Comparison of ENCODE assay signal across 11 cellular contexts in the genomic region with DNA sequence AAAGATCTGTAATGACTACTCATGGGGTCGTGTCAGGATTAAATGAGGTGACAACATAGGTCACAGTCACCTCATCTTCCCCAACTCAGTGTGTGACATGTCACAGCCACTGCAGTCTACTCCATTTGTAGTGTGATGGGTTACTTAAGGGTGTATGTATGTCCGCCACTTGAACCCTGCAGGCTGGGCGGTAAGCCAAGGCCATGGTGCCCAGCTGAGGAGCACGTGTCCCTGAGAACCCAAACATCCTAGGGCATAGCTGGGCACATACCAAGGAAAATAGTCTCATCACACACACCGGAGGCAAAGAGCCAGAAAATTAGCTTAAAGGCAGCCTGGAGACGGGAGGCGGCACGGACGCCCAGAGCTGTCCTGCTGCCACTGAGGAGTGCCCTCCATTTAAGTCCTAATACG. TPM values are rescaled to one million over a fixed set of nuclear protein-coding genes. Genes with fewer than 3 reads are reported as not detected.
DNase-seq lines count a peak whose midpoint lies in the region; ATAC-seq and TF ChIP-seq lines count a peak whose summit lies in the region.
"Had no signal": no experiment of that assay in that cellular context is flagged by ENCODE, and none has a peak within 500 bp of the region (broad histone marks: within the 10 kb centered on the region; RNA-seq: fewer than 3 reads in every experiment).

No MANE protein-coding gene starts in this region.

- peaks cover 78% of the 10 kb centered on the region for H3K79me2 ChIP-seq in SK-N-SH (ENCODE audit: insufficient read depth)

- POLR2A ChIA-PET in SK-N-SH (lab: Yijun Ruan, JAX), result interaction anchor here (1.0 to 2.1 kb wide), 2 partner anchors 11 to 18 kb away, joined by 4 to 6 read pairs; a partner anchor contains a TSS

- H3F3A ChIP-seq in SK-N-SH (replicated peaks; ENCODE audit: insufficient read depth), result peaks cover 3% of the 10 kb centered on the region

- no peak overlapping the region for H2AFZ ChIP-seq in SK-N-SH (ENCODE audit: low read depth)

- peaks cover 0 to 5% of the 10 kb centered on the region in 2 experiments for H3K36me3 ChIP-seq in SK-N-SH (replicated peaks in 1 of 2; ENCODE audit: control insufficient read depth in 1 of 2, insufficient read depth in 2 of 2, low read length in 1 of 2)
- H3K36me3 ChIP-seq in breast epithelium, result no peaks in the 10 kb centered on the region
- peaks cover 15% of the 10 kb centered on the region for H3K36me3 ChIP-seq in thymus (ENCODE audit: control insufficient read depth, insufficient read depth)

- no peak for TF ChIP-seq POLR2A in breast epithelium (IDR thresholded peaks at IDR 0.05)

- CTCF ChIA-PET in SK-N-SH (lab: Yijun Ruan, JAX), result interaction anchor here (1.1 to 2.6 kb wide), 5 partner anchors 10 to 105 kb away, joined by 3 to 8 read pairs (median 3); a partner anchor contains a TSS

- 0 out of 2 replicates have a peak, but pooled peaks cover 2% of the 10 kb centered on the region for H4K20me1 ChIP-seq in SK-N-SH (ENCODE audit: insufficient read depth)

- H3K27me3 ChIP-seq in SK-N-SH (ENCODE audit: insufficient read depth), result no peaks in the 10 kb centered on the region
- H3K27me3 ChIP-seq in breast epithelium, result no peaks in the 10 kb centered on the region
- H3K27me3 ChIP-seq in thymus (ENCODE audit: control insufficient read depth, insufficient read depth), result no peaks in the 10 kb centered on the region

- H3K4me2 ChIP-seq in SK-N-SH, result no peak overlapping the region

- H3K4me1 ChIP-seq in SK-N-SH (ENCODE audit: control insufficient read depth in 1 of 2, insufficient read depth in 2 of 2, low read depth in 1 of 2, low read length in 1 of 2) (peaks cover 9 to 22% of the 10 kb centered on the region in 2 experiments; a peak in 2 of 4 replicates), breast epithelium (peaks cover 13 to 54% of the 10 kb centered on the region in 2 donors), thymus (ENCODE audit: control insufficient read depth, insufficient read depth, low read length) (peaks cover 3% of the 10 kb centered on the region)

- H3K27ac ChIP-seq in SK-N-SH (ENCODE audit: low read depth in 2 of 2, low read length in 1 of 2), result no peak overlapping the region; a peak in 1 of 4 replicates
- peak overlapping the region; percentile 88 to 97 for H3K27ac ChIP-seq in breast epithelium
- H3K27ac ChIP-seq in thymus (ENCODE audit: low read depth), result peak overlapping the region; percentile 36

- no peak overlapping the region for H3K9ac ChIP-seq in SK-N-SH

- WGBS in SK-N-SH (ENCODE audit: low lambda C conversion rate), result 79% methylated on average over 10 of the region's 10 CpGs
- 96% methylated on average over 10 of the region's 10 CpGs for WGBS in thymus

- no peak for TF ChIP-seq RAD21 in SK-N-SH (IDR thresholded peaks at IDR 0.05; ENCODE audit: low read length)

- ATAC-seq in SK-N-SH treated with all-trans-retinoic acid at 6 μM for 48 hours, result no peak
- ATAC-seq in left lobe of liver, result peak; percentile 77
- no peak for ATAC-seq in HG02852 (IDR thresholded peaks at IDR 0.05; ENCODE audit: unreplicated experiment)

- no peaks in the 10 kb centered on the region for H3K9me2 ChIP-seq in SK-N-SH

- no peaks in the 10 kb centered on the region for H3K9me3 ChIP-seq in SK-N-SH
- H3K9me3 ChIP-seq in breast epithelium, result no peaks in the 10 kb centered on the region
- no peaks in the 10 kb centered on the region for H3K9me3 ChIP-seq in thymus (ENCODE audit: control insufficient read depth)

- DNase-seq in SK-N-SH, result peak; percentile 33
- DNase-seq in breast epithelium (ENCODE audit: low spot score in 2 of 2), result peak; percentile 91 to 92
- no peak for DNase-seq in left lobe of liver (ENCODE audit: low spot score)
- DNase-seq in DMS53 (lab: John Stamatoyannopoulos, UW), result no peak
- no peak for DNase-seq in NOMO-1 treated with DMSO at 0.1 percent for 48 hours (lab: John Stamatoyannopoulos, UW; ENCODE audit: unreplicated experiment)
- DNase-seq: activated CD4-positive, alpha-beta T cell treated with anti-CD3 and anti-CD28 coated beads, Interleukin-2, amount 10 ng/mL, durations not matched to agents 7 days and 5 days; NCI-H1105; stimulated activated CD4-positive, alpha-beta T cell treated with anti-CD3 and anti-CD28 coated beads, Interleukin-2, amount 100 ng/mL, for 24 hours had no signal

- H3K4me3 ChIP-seq in SK-N-SH (ENCODE audit: low read depth in 2 of 2, low read length in 1 of 2) (no peak overlapping the region), breast epithelium (peak overlapping the region in 1 of 3 donors; percentile 20), thymus (ENCODE audit: low read length) (no peak overlapping the region)

- no peak for TF ChIP-seq CTCF in SK-N-SH (IDR thresholded peaks at IDR 0.05)
- TF ChIP-seq CTCF in breast epithelium (IDR thresholded peaks at IDR 0.05), result no peak

- no peak for TF ChIP-seq EP300 in SK-N-SH (IDR thresholded peaks at IDR 0.05; ENCODE audit: borderline replicate concordance in 1 of 2, low read depth in 1 of 2, low read length in 1 of 2)

- intact Hi-C loops in breast epithelium (cut with DNase I; ENCODE audit: low total_unique reads), result no loop called here

TF ChIP-seq in SK-N-SH, 30 proteins besides CTCF, POLR2A, EP300 and RAD21:
- TF ChIP-seq, protein P1, sequence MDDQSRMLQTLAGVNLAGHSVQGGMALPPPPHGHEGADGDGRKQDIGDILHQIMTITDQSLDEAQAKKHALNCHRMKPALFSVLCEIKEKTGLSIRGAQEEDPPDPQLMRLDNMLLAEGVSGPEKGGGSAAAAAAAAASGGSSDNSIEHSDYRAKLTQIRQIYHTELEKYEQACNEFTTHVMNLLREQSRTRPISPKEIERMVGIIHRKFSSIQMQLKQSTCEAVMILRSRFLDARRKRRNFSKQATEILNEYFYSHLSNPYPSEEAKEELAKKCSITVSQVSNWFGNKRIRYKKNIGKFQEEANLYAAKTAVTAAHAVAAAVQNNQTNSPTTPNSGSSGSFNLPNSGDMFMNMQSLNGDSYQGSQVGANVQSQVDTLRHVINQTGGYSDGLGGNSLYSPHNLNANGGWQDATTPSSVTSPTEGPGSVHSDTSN (IDR thresholded peaks at IDR 0.05), result no peak
- TF ChIP-seq, protein P2, sequence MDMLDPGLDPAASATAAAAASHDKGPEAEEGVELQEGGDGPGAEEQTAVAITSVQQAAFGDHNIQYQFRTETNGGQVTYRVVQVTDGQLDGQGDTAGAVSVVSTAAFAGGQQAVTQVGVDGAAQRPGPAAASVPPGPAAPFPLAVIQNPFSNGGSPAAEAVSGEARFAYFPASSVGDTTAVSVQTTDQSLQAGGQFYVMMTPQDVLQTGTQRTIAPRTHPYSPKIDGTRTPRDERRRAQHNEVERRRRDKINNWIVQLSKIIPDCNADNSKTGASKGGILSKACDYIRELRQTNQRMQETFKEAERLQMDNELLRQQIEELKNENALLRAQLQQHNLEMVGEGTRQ (IDR thresholded peaks at IDR 0.05; ENCODE audit: borderline replicate concordance, low read depth, low read length), result no peak

TF ChIP-seq in SK-N-SH treated with all-trans-retinoic acid at 6 μM for 48 hours, 23 proteins besides CTCF, POLR2A, EP300 and RAD21 (continues in another document):
- TF ChIP-seq BACH2 (CRISPR knock-in tag; IDR thresholded peaks at IDR 0.05; ENCODE audit: borderline replicate concordance) (no peak), PPARA (CRISPR knock-in tag; IDR thresholded peaks at IDR 0.05; ENCODE audit: borderline replicate concordance) (no peak), ARNTL (CRISPR knock-in tag; IDR thresholded peaks at IDR 0.05; ENCODE audit: borderline replicate concordance, low read depth) (no peak), ZFP30 (CRISPR knock-in tag; IDR thresholded peaks at IDR 0.05) (no peak), OSR1 (CRISPR knock-in tag; IDR thresholded peaks at IDR 0.05) (no peak), GLIS3 (CRISPR knock-in tag; IDR thresholded peaks at IDR 0.05) (no peak), SNAI2 (CRISPR knock-in tag; IDR thresholded peaks at IDR 0.05) (no peak), ZNF70 (CRISPR knock-in tag; IDR thresholded peaks at IDR 0.05) (no peak), TOX (CRISPR knock-in tag; IDR thresholded peaks at IDR 0.05; ENCODE audit: borderline replicate concordance) (no peak)
- TF ChIP-seq, protein P3, sequence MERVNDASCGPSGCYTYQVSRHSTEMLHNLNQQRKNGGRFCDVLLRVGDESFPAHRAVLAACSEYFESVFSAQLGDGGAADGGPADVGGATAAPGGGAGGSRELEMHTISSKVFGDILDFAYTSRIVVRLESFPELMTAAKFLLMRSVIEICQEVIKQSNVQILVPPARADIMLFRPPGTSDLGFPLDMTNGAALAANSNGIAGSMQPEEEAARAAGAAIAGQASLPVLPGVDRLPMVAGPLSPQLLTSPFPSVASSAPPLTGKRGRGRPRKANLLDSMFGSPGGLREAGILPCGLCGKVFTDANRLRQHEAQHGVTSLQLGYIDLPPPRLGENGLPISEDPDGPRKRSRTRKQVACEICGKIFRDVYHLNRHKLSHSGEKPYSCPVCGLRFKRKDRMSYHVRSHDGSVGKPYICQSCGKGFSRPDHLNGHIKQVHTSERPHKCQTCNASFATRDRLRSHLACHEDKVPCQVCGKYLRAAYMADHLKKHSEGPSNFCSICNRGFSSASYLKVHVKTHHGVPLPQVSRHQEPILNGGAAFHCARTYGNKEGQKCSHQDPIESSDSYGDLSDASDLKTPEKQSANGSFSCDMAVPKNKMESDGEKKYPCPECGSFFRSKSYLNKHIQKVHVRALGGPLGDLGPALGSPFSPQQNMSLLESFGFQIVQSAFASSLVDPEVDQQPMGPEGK (CRISPR knock-in tag; IDR thresholded peaks at IDR 0.05; ENCODE audit: borderline replicate concordance), result no peak
- TF ChIP-seq, protein P4, sequence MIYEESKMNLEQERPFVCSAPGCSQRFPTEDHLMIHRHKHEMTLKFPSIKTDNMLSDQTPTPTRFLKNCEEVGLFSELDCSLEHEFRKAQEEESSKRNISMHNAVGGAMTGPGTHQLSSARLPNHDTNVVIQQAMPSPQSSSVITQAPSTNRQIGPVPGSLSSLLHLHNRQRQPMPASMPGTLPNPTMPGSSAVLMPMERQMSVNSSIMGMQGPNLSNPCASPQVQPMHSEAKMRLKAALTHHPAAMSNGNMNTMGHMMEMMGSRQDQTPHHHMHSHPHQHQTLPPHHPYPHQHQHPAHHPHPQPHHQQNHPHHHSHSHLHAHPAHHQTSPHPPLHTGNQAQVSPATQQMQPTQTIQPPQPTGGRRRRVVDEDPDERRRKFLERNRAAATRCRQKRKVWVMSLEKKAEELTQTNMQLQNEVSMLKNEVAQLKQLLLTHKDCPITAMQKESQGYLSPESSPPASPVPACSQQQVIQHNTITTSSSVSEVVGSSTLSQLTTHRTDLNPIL (CRISPR knock-in tag; IDR thresholded peaks at IDR 0.05; ENCODE audit: low read depth), result no peak

RNA-seq across cellular contexts. Expression of a gene that starts 8.2 kb away (rescaled TPM):
- polyA plus RNA-seq in SK-N-SH (2012; rRNA removed) (47.6 and 48.8 TPM in 2 replicates), thymus (24.7 TPM)
- polyA plus RNA-seq in SK-N-SH (2012; cell fraction: cytosol; rRNA removed), result 19.9 and 29.3 TPM in 2 replicates
- 62.2 and 68.2 TPM in 2 replicates for polyA plus RNA-seq in SK-N-SH (2012; cell fraction: nucleus; rRNA removed)
- total RNA-seq in breast epithelium (10 to 100 TPM; 44.0 to 76.8 (median 48.2) TPM), left lobe of liver (19.3 TPM)

RNA-seq across cellular contexts. Expression of a gene that starts 17.8 kb away (rescaled TPM):
- polyA plus RNA-seq in SK-N-SH (2012; rRNA removed) (30.1 and 31.6 TPM in 2 replicates), thymus (39.3 TPM)
- polyA plus RNA-seq in SK-N-SH (2012; cell fraction: cytosol; rRNA removed), result 28.0 and 32.9 TPM in 2 replicates
- polyA plus RNA-seq in SK-N-SH (2012; cell fraction: nucleus; rRNA removed), result 43.2 and 49.8 TPM in 2 replicates
- total RNA-seq in breast epithelium (100 to 1,000 TPM in 1 of 3 donors, 10 to 100 TPM in 2; 81.9 to 130 (median 84.0) TPM), left lobe of liver (77.0 TPM)

Comparison
In these comparisons a context has a peak if more than half of its experiments do, and no peak if none do; other contexts are left out.
1. DNase-seq: peak in SK-N-SH (single experiment) and breast epithelium (2 of 2); none in left lobe of liver (single experiment), DMS53 (single experiment) and NOMO-1 treated with DMSO at 0.1 percent for 48 hours (single experiment).
2. H3K27ac ChIP-seq: peak in breast epithelium (2 of 2) and thymus (single experiment); none in SK-N-SH (0 of 2).